ENCODE assay signal across 8 cellular contexts in the genomic region with DNA sequence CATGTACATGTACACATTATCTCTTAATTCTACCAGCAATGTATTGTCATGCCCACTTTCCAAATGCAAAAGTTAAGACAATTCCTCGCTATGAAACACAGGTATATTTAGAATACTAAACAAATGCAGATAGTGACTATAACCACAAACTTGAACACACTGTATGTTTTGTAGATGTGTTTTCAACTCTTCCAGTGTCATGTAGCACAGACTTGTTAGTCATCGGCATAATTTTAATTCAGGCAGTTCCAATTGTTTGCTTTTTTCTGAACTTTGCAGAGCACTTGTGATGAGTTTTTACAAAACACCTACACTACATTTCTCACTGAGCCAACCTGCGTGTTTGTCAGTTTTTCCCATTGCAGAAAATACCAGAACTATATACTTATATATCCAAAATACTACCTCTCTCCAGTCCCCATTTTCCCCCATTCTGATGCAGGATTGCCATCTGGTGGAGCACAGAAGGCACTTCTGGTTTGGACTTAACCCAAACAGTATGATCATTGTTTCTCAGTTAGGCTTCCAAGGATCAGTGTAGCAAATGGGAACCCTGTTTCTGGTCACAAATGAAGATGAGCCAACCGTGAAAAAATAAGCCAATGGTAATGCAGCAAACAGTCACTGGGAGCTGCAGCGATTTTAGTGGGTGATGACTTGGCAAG.
DNase-seq lines count a peak whose midpoint lies in the region; ATAC-seq and TF ChIP-seq lines count a peak whose summit lies in the region.

No MANE protein-coding gene starts in this region.

- H3K27me3 Mint-ChIP-seq in activated T-cell treated with anti-CD3 and anti-CD28 coated beads, Interleukin-2, amount 50 U/mL, for 4 hours (ENCODE audit: low read depth), result no peaks in the 10 kb centered on the region

- H3K27ac ChIP-seq in HEK293 (ENCODE audit: extremely low read depth, low read depth, low read length) (no peak overlapping the region), layer of hippocampus (ENCODE audit: low read depth, low read length) (peak overlapping the region; percentile 78)

- no peak overlapping the region for H3K4me3 ChIP-seq in HEK293 (ENCODE audit: low read depth, low read length)

- ATAC-seq in HG03565 (IDR thresholded peaks at IDR 0.05; ENCODE audit: unreplicated experiment) (no peak), HG02852 (IDR thresholded peaks at IDR 0.05; ENCODE audit: unreplicated experiment) (no peak)
- no peak for ATAC-seq in activated T-cell treated with anti-CD3 and anti-CD28 coated beads, Interleukin-2, amount 50 U/mL, for 4 hours

- no peaks in the 10 kb centered on the region for H3K9me3 ChIP-seq in HEK293 (ENCODE audit: control insufficient read depth, insufficient read depth, low read depth, low read length)

- H3K36me3 Mint-ChIP-seq in activated T-cell treated with anti-CD3 and anti-CD28 coated beads, Interleukin-2, amount 50 U/mL, for 4 hours (ENCODE audit: insufficient read depth), result no peaks in the 10 kb centered on the region

- 0 out of 2 replicates have a peak, but pooled peaks have one; percentile 15 for TF ChIP-seq CTCF in HEK293 (tag by site-specific recombination; IDR thresholded peaks at IDR 0.05)

- H3K9me3 Mint-ChIP-seq in activated T-cell treated with anti-CD3 and anti-CD28 coated beads, Interleukin-2, amount 50 U/mL, for 4 hours, result no peaks in the 10 kb centered on the region

- no peaks in the 10 kb centered on the region for H3K27me3 ChIP-seq in layer of hippocampus (ENCODE audit: control insufficient read depth, insufficient read depth, low read length)

- no peaks in the 10 kb centered on the region for H3K36me3 ChIP-seq in HEK293 (ENCODE audit: control insufficient read depth in 2 of 2, insufficient read depth in 1 of 2, low read length in 2 of 2)

- in situ Hi-C loops in T47D (cut with HindIII; ENCODE audit: low pct_unique_long_range_greater_than_20kb, low sequenced_read_pairs), result no loop called here

- POLR2A ChIA-PET in HEK293 (lab: Yijun Ruan, JAX), result no interaction called here

- CTCF ChIA-PET in HEK293 (lab: Yijun Ruan, JAX), result interaction anchor here (0.5 to 1.9 kb wide), 12 partner anchors 12 to 1330 kb away, joined by 3 to 17 read pairs (median 4); no protein-coding TSS in a partner anchor

- DNase-seq in COLO829 (ENCODE audit: low spot score) (peak; percentile 59), NCI-H526 (lab: John Stamatoyannopoulos, UW) (peak; percentile 53 to 76), T47D (ENCODE audit: low read depth in 1 of 2, low spot score in 1 of 2) (peak; percentile 25 to 76)
- no peak for DNase-seq in activated T-cell treated with anti-CD3 and anti-CD28 coated beads, Interleukin-2, amount 50 U/mL, for 4 hours

- H3K4me1 ChIP-seq in HEK293 (ENCODE audit: control insufficient read depth, insufficient read depth, low read length), result no peaks in the 10 kb centered on the region

- H3K4me3 Mint-ChIP-seq in activated T-cell treated with anti-CD3 and anti-CD28 coated beads, Interleukin-2, amount 50 U/mL, for 4 hours, result no peak overlapping the region

- H3K4me1 Mint-ChIP-seq in activated T-cell treated with anti-CD3 and anti-CD28 coated beads, Interleukin-2, amount 50 U/mL, for 4 hours (ENCODE audit: low read depth), result no peaks in the 10 kb centered on the region

TF ChIP-seq in HEK293, 187 proteins besides CTCF, POLR2A, EP300 and RAD21:
- TF ChIP-seq ZSCAN30 (tag by site-specific recombination; IDR thresholded peaks at IDR 0.05) (no peak), ZBTB21 (tag by site-specific recombination; IDR thresholded peaks at IDR 0.05) (no peak), ZNF654 (tag by site-specific recombination; IDR thresholded peaks at IDR 0.05; ENCODE audit: low read depth) (peak; percentile 48), ZNF600 (tag by site-specific recombination; IDR thresholded peaks at IDR 0.05) (no peak), HOXC10 (CRISPR knock-in tag; IDR thresholded peaks at IDR 0.05) (no peak), ZNF266 (tag by site-specific recombination; IDR thresholded peaks at IDR 0.05; ENCODE audit: low read depth) (no peak)
